Comparison of ENCODE assay signal across 9 cellular contexts in genomic region chr1:89922911-89923310, GRCh38.
"Had no signal": no experiment of that assay in that cellular context is flagged by ENCODE, and none has a peak within 500 bp of the region (broad histone marks: within the 10 kb centered on the region; RNA-seq: fewer than 3 reads in every experiment).

No MANE protein-coding gene starts in this region.

- H3K27ac ChIP-seq: GM23248, HL-60 had no signal

- H3K4me3 Mint-ChIP-seq: HFFc6 had no signal

- H3K4me3 ChIP-seq: GM23248, HAP-1 had no signal

- DNase-seq: GM23248, GOT3, H7, HFFc6, KBM-7 had no signal

- ATAC-seq: HCT116, HepG2 had no signal

- H3K27ac Mint-ChIP-seq: HFFc6 had no signal

- H3K9ac ChIP-seq: GM23248 had no signal

- H2AFZ ChIP-seq: GM23248 had no signal
